In the genomic region with DNA sequence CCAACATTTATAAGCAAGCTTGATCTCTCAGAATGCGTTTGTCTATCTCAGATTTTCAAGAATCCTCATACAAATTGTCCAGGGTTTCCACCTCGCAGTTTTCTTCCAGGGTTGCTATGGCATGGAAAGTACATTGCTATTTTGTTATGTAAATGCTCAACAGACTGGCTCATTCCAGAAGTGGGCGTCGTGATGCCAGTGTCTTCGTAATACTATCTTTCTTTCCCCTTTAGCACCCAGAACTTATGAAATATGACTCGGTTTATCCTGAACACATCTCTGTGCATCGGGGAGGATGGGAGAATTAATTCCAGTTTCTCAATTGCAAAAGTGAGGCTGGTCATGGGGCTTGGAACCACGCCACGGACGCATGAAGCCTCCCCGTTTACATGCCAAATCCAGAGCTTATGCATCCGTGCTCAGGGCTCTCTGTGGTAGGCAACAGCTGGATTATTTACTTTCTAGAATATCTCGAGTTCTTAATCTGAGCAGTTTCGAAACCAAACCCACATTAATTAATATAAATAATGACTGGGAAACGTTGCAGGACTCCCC, we compare ENCODE assay signal across 22 cellular contexts.
DNase-seq lines count a peak whose midpoint lies in the region; ATAC-seq, FAIRE-seq and TF ChIP-seq lines count a peak whose summit lies in the region.
"Had no signal": no experiment of that assay in that cellular context is flagged by ENCODE, and none has a peak within 500 bp of the region (broad histone marks: within the 10 kb centered on the region; RNA-seq: fewer than 3 reads in every experiment).

No MANE protein-coding gene starts in this region.

- WGBS in hepatocyte (ENCODE audit: low lambda C conversion rate, missing lambda C conversion rate): 68% methylated on average over 15 of the region's 15 CpGs

- intact Hi-C loops in left cardiac atrium (cut with DNase I): loop anchor here (5.0 to 10.0 kb wide), 3 partner anchors 270 to 1100 kb away; a partner anchor contains a TSS
- intact Hi-C loops in cardiac septum (cut with DNase I): loop anchor here (2.0 to 10.0 kb wide), 2 partner anchors 380 to 1096 kb away; a partner anchor contains a TSS

- H3K27ac Mint-ChIP-seq in progenitor cell of endocrine pancreas: peak overlapping the region; percentile 28
- no peak overlapping the region for H3K27ac Mint-ChIP-seq in stimulated activated naive CD8-positive, alpha-beta T cell treated with anti-CD3 and anti-CD28 coated beads, Interleukin-15, amount 100 ng/mL, for 72 hours
- H3K27ac Mint-ChIP-seq: activated B cell treated with CpG ODN at 0.5 μM for 24 hours; activated naive CD4-positive, alpha-beta T cell treated with anti-CD3 and anti-CD28 coated beads, Interleukin-2, amount 50 U/mL, for 24 hours; activated T-cell treated with anti-CD3 and anti-CD28 coated beads, Interleukin-2, amount 50 U/mL, for 72 hours; CD4-positive, alpha-beta T cell; memory B cell had no signal

- H3K4me3 Mint-ChIP-seq in progenitor cell of endocrine pancreas (ENCODE audit: low read depth): no peak overlapping the region
- H3K4me3 Mint-ChIP-seq in stimulated activated naive CD8-positive, alpha-beta T cell treated with anti-CD3 and anti-CD28 coated beads, Interleukin-15, amount 100 ng/mL, for 72 hours: no peak overlapping the region
- H3K4me3 Mint-ChIP-seq: activated B cell treated with CpG ODN at 0.5 μM for 24 hours; activated naive CD4-positive, alpha-beta T cell treated with anti-CD3 and anti-CD28 coated beads, Interleukin-2, amount 50 U/mL, for 24 hours; activated T-cell treated with anti-CD3 and anti-CD28 coated beads, Interleukin-2, amount 50 U/mL, for 72 hours; CD4-positive, alpha-beta T cell; memory B cell had no signal

- no peaks in the 10 kb centered on the region for H3K36me3 Mint-ChIP-seq in progenitor cell of endocrine pancreas (ENCODE audit: insufficient read depth)
- H3K36me3 Mint-ChIP-seq: activated naive CD4-positive, alpha-beta T cell treated with anti-CD3 and anti-CD28 coated beads, Interleukin-2, amount 50 U/mL, for 24 hours had no signal

- H3K36me3 ChIP-seq in hepatocyte (replicated peaks; ENCODE audit: insufficient read depth, low read depth): no peaks in the 10 kb centered on the region
- H3K36me3 ChIP-seq: SJSA1 had no signal

- H3K4me3 ChIP-seq in hepatocyte: no peak overlapping the region
- H3K4me3 ChIP-seq: A549, SJSA1 had no signal

- no peaks in the 10 kb centered on the region for H3K9me3 Mint-ChIP-seq in progenitor cell of endocrine pancreas (ENCODE audit: low read depth)
- H3K9me3 Mint-ChIP-seq in stimulated activated naive CD8-positive, alpha-beta T cell treated with anti-CD3 and anti-CD28 coated beads, Interleukin-15, amount 100 ng/mL, for 72 hours: no peaks in the 10 kb centered on the region
- H3K9me3 Mint-ChIP-seq: activated B cell treated with CpG ODN at 0.5 μM for 24 hours; activated naive CD4-positive, alpha-beta T cell treated with anti-CD3 and anti-CD28 coated beads, Interleukin-2, amount 50 U/mL, for 24 hours; activated T-cell treated with anti-CD3 and anti-CD28 coated beads, Interleukin-2, amount 50 U/mL, for 72 hours; CD4-positive, alpha-beta T cell; memory B cell had no signal

- H3K4me1 Mint-ChIP-seq in progenitor cell of endocrine pancreas (ENCODE audit: low read depth): peaks cover 16% of the 10 kb centered on the region
- no peaks in the 10 kb centered on the region for H3K4me1 Mint-ChIP-seq in stimulated activated naive CD8-positive, alpha-beta T cell treated with anti-CD3 and anti-CD28 coated beads, Interleukin-15, amount 100 ng/mL, for 72 hours
- H3K4me1 Mint-ChIP-seq: activated naive CD4-positive, alpha-beta T cell treated with anti-CD3 and anti-CD28 coated beads, Interleukin-2, amount 50 U/mL, for 24 hours had no signal

- no peak overlapping the region for H2AFZ ChIP-seq in hepatocyte

- no peak for FAIRE-seq in H54 (lab: Jason Lieb, UNC)
- FAIRE-seq: A549 had no signal

- no peaks in the 10 kb centered on the region for H3K79me2 ChIP-seq in hepatocyte

- ATAC-seq in left cardiac atrium: peak; percentile 4 to 16
- ATAC-seq in stimulated activated naive CD8-positive, alpha-beta T cell treated with anti-CD3 and anti-CD28 coated beads, Interleukin-15, amount 100 ng/mL, for 72 hours: no peak
- ATAC-seq in GM21390 (IDR thresholded peaks at IDR 0.05; ENCODE audit: unreplicated experiment): no peak
- ATAC-seq in HG02798 (IDR thresholded peaks at IDR 0.05; ENCODE audit: poor library complexity, unreplicated experiment): no peak
- ATAC-seq: A549; activated T-cell treated with anti-CD3 and anti-CD28 coated beads, Interleukin-2, amount 50 U/mL, for 72 hours had no signal

- DNase-seq in left cardiac atrium (peak; percentile 33), cardiac septum (ENCODE audit: low spot score) (no peak), hepatocyte (ENCODE audit: low spot score) (peak; percentile 12), progenitor cell of endocrine pancreas (ENCODE audit: low spot score, unreplicated experiment) (no peak), H54 (ENCODE audit: insufficient read length, low spot score) (no peak)
- no peak for DNase-seq in stimulated activated naive CD8-positive, alpha-beta T cell treated with anti-CD3 and anti-CD28 coated beads, Interleukin-15, amount 100 ng/mL, for 72 hours
- DNase-seq: activated B cell treated with CpG ODN at 0.5 μM for 24 hours; activated CD8-positive, alpha-beta memory T cell treated with anti-CD3 and anti-CD28 coated beads for 24 hours; activated T-cell treated with anti-CD3 and anti-CD28 coated beads, Interleukin-2, amount 50 U/mL, for 72 hours; CD4-positive, alpha-beta T cell; cortex of kidney; NCI-H2171; NCI-H748 treated with DMSO at 0.1 percent for 48 hours; OCI-M1; retina had no signal

- H3K27ac ChIP-seq in hepatocyte: peak overlapping the region; percentile 60
- H3K27ac ChIP-seq: A549, epithelial cell of prostate, SJSA1 had no signal

- H3K9me3 ChIP-seq in hepatocyte (ENCODE audit: low read depth): no peaks in the 10 kb centered on the region
- H3K9me3 ChIP-seq: A549, SJSA1 had no signal

- H3K27me3 ChIP-seq in hepatocyte: no peaks in the 10 kb centered on the region
- H3K27me3 ChIP-seq: SJSA1 had no signal

- H3K9me2 ChIP-seq in hepatocyte (replicated peaks; ENCODE audit: insufficient read depth): no peaks in the 10 kb centered on the region

- no peak for TF ChIP-seq CTCF in hepatocyte (IDR thresholded peaks at IDR 0.05; ENCODE audit: poor library complexity)
- no peak for TF ChIP-seq CTCF in progenitor cell of endocrine pancreas (IDR thresholded peaks at IDR 0.05; ENCODE audit: unreplicated experiment)

- H4K20me1 ChIP-seq in hepatocyte (ENCODE audit: insufficient read depth, poor library complexity, severe bottlenecking): no peaks in the 10 kb centered on the region

- peaks cover 6% of the 10 kb centered on the region for H3K4me1 ChIP-seq in hepatocyte (ENCODE audit: insufficient read depth)
- H3K4me1 ChIP-seq: A549, SJSA1 had no signal

- no peak for TF ChIP-seq POLR2A in H54 (IDR thresholded peaks at IDR 0.05; ENCODE audit: low read depth, low read length)

- no peaks in the 10 kb centered on the region for H3K27me3 Mint-ChIP-seq in progenitor cell of endocrine pancreas
- no peaks in the 10 kb centered on the region for H3K27me3 Mint-ChIP-seq in stimulated activated naive CD8-positive, alpha-beta T cell treated with anti-CD3 and anti-CD28 coated beads, Interleukin-15, amount 100 ng/mL, for 72 hours
- H3K27me3 Mint-ChIP-seq: activated B cell treated with CpG ODN at 0.5 μM for 24 hours; activated naive CD4-positive, alpha-beta T cell treated with anti-CD3 and anti-CD28 coated beads, Interleukin-2, amount 50 U/mL, for 24 hours; CD4-positive, alpha-beta T cell had no signal

- no peak overlapping the region for H3K4me2 ChIP-seq in hepatocyte
- H3K4me2 ChIP-seq: A549 had no signal

Comparison
In these comparisons a context has a peak if more than half of its experiments do, and no peak if none do; other contexts are left out.
1. DNase-seq: peak in left cardiac atrium (single experiment) and hepatocyte (single experiment); none in cardiac septum (single experiment), progenitor cell of endocrine pancreas (single experiment), stimulated activated naive CD8-positive, alpha-beta T cell treated with anti-CD3 and anti-CD28 coated beads, Interleukin-15, amount 100 ng/mL, for 72 hours (0 of 2) and H54 (single experiment).
2. ATAC-seq: peak in left cardiac atrium (2 of 2); none in stimulated activated naive CD8-positive, alpha-beta T cell treated with anti-CD3 and anti-CD28 coated beads, Interleukin-15, amount 100 ng/mL, for 72 hours (single experiment), GM21390 (single experiment) and HG02798 (single experiment).